ENCODE assay signal across 2 cellular contexts in genomic region chr1:21568006-21568746, GRCh38.
TF ChIP-seq lines count a peak whose summit lies in the region.

No MANE protein-coding gene starts in this region.

TF ChIP-seq in IMR-90, 13 proteins besides CTCF, POLR2A, EP300 and RAD21 (continued from another document):
- TF ChIP-seq FOS (IDR thresholded peaks at IDR 0.05; ENCODE audit: low read depth, low read length): 0 out of 2 replicates have a peak, but pooled peaks have one; percentile 3
- TF ChIP-seq MXI1 (IDR thresholded peaks at IDR 0.05; ENCODE audit: borderline replicate concordance, low read depth, low read length): peak; percentile 19; the same call in 1 of the 2 replicates

TF ChIP-seq in GM23338, 12 proteins besides CTCF, POLR2A, EP300 and RAD21 (continued from another document):
- TF ChIP-seq ZNF462 (CRISPR knock-in tag; IDR thresholded peaks at IDR 0.05) (no peak), NANOG (IDR thresholded peaks at IDR 0.05; ENCODE audit: borderline replicate concordance) (no peak), STAT1 (IDR thresholded peaks at IDR 0.05; ENCODE audit: unreplicated experiment) (no peak), REST (IDR thresholded peaks at IDR 0.05; ENCODE audit: unreplicated experiment) (no peak), JUNB (IDR thresholded peaks at IDR 0.05; ENCODE audit: unreplicated experiment) (no peak), ZNF331 (CRISPR knock-in tag; IDR thresholded peaks at IDR 0.05; ENCODE audit: low read depth) (no peak), EZH2phosphoT487 (IDR thresholded peaks at IDR 0.05; ENCODE audit: unreplicated experiment) (no peak), EZH2 (IDR thresholded peaks at IDR 0.05; ENCODE audit: low read depth, unreplicated experiment) (no peak)
TF ChIP-seq in GM23338: peak in this region for 0.
